Comparison of ENCODE assay signal across 16 cellular contexts in genomic region chr11:104891135-104891534, GRCh38. TPM values are rescaled to one million over a fixed set of nuclear protein-coding genes. Genes with fewer than 3 reads are reported as not detected.
DNase-seq lines count a peak whose midpoint lies in the region; ATAC-seq and TF ChIP-seq lines count a peak whose summit lies in the region.
"Had no signal": no experiment of that assay in that cellular context is flagged by ENCODE, and none has a peak within 500 bp of the region (broad histone marks: within the 10 kb centered on the region; RNA-seq: fewer than 3 reads in every experiment).

No MANE protein-coding gene starts in this region.

- TF ChIP-seq EP300 in stomach (IDR thresholded peaks at IDR 0.05) = no peak

- H3K4me3 ChIP-seq in HFF-Myc (replicated peaks; ENCODE audit: low read depth, low read length) (no peak overlapping the region), brain microvascular endothelial cell (ENCODE audit: low read depth, low read length) (no peak overlapping the region), foreskin fibroblast (ENCODE audit: low read depth in 1 of 2, low read length in 2 of 2) (no peak overlapping the region), stomach (no peak overlapping the region)
- H3K4me3 ChIP-seq in CD8-positive, alpha-beta T cell (ENCODE audit: low read depth, low read length) = no peak overlapping the region
- H3K4me3 ChIP-seq: BLaER1 treated with 17β-estradiol and CSF1 and Interleukin-3, amounts not matched to agents 10 nM and 100 nM; HAP-1 had no signal

- H3K9me3 Mint-ChIP-seq in CD8-positive, alpha-beta T cell = no peaks in the 10 kb centered on the region

- H3K27me3 Mint-ChIP-seq in CD8-positive, alpha-beta T cell (ENCODE audit: low read depth) = no peaks in the 10 kb centered on the region

- no peaks in the 10 kb centered on the region for H3K4me1 Mint-ChIP-seq in CD8-positive, alpha-beta T cell (ENCODE audit: low read depth)

- no peak for ATAC-seq in CD8-positive, alpha-beta T cell
- no peak for ATAC-seq in HG03520 (IDR thresholded peaks at IDR 0.05; ENCODE audit: unreplicated experiment)
- ATAC-seq: HepG2 had no signal

- in situ Hi-C loops in brain microvascular endothelial cell (cut with HindIII; ENCODE audit: low pct_ligation_motif_present, low sequenced_read_pairs) = no loop called here

- no peak for TF ChIP-seq POLR2A in stomach (IDR thresholded peaks at IDR 0.05)

- POLR2A ChIA-PET in CD8-positive, alpha-beta T cell (lab: Charles Lee) = no interaction called here

- CTCF ChIA-PET in CD8-positive, alpha-beta T cell (lab: Charles Lee) = no interaction called here

- 84 to 91% (median 84%) methylated on average over 4 of the region's 4 CpGs for WGBS in stomach, 5 donors

- H3K27ac Mint-ChIP-seq in CD8-positive, alpha-beta T cell = no peak overlapping the region

- H3K27me3 ChIP-seq in brain microvascular endothelial cell (replicated peaks) (no peaks in the 10 kb centered on the region), stomach (no peaks in the 10 kb centered on the region)
- H3K27me3 ChIP-seq in CD8-positive, alpha-beta T cell (ENCODE audit: insufficient read depth, low read length) = no peaks in the 10 kb centered on the region
- H3K27me3 ChIP-seq: BLaER1 treated with 17β-estradiol and CSF1 and Interleukin-3, amounts not matched to agents 10 nM and 100 nM had no signal

- TF ChIP-seq CTCF in HFF-Myc (IDR thresholded peaks at IDR 0.05; ENCODE audit: low read depth, low read length, missing control alignments) = no peak
- TF ChIP-seq CTCF in brain microvascular endothelial cell (IDR thresholded peaks at IDR 0.05; ENCODE audit: low read depth, low read length, missing control alignments) = no peak
- no peak for TF ChIP-seq CTCF in foreskin fibroblast (IDR thresholded peaks at IDR 0.05; ENCODE audit: low read depth, low read length)
- TF ChIP-seq CTCF in CD8-positive, alpha-beta T cell (IDR thresholded peaks at IDR 0.05) = no peak
- no peak for TF ChIP-seq CTCF in stomach (IDR thresholded peaks at IDR 0.05)

- no peak overlapping the region for H3K4me3 Mint-ChIP-seq in CD8-positive, alpha-beta T cell

- intact Hi-C loops in CD8-positive, alpha-beta T cell (cut with DNase I, micrococcal nuclease) = no loop called here
- intact Hi-C loops in stomach (cut with DNase I; ENCODE audit: low total_unique reads) = no loop called here

- peak; percentile 27 for DNase-seq in HFF-Myc (ENCODE audit: extremely low read depth, low read depth)
- peak; percentile 70 for DNase-seq in brain microvascular endothelial cell
- DNase-seq in foreskin fibroblast = peak; percentile 85 to 87
- no peak for DNase-seq in CD8-positive, alpha-beta T cell
- no peak for DNase-seq in stomach
- no peak for DNase-seq in NCI-H526 treated with DMSO at 0.1 percent for 48 hours (lab: John Stamatoyannopoulos, UW)
- DNase-seq: DMS 273 treated with DMSO at 0.1 percent for 48 hours, NCI-H1105 treated with DMSO at 0.1 percent for 48 hours, NCI-H1930, NCI-H2171 treated with DMSO at 0.1 percent for 48 hours, NCI-H510A, SHP77 treated with DMSO at 0.1 percent for 48 hours had no signal

- H3K4me1 ChIP-seq in CD8-positive, alpha-beta T cell (ENCODE audit: insufficient read depth, low read length) = no peaks in the 10 kb centered on the region
- peaks cover 0 to 21% (median 7%) of the 10 kb centered on the region in 4 donors for H3K4me1 ChIP-seq in stomach
- H3K4me1 ChIP-seq: HAP-1 had no signal

- H3K9me3 ChIP-seq in CD8-positive, alpha-beta T cell (ENCODE audit: low read length) = no peaks in the 10 kb centered on the region
- H3K9me3 ChIP-seq in stomach = no peaks in the 10 kb centered on the region
- H3K9me3 ChIP-seq: BLaER1 treated with 17β-estradiol and CSF1 and Interleukin-3, amounts not matched to agents 10 nM and 100 nM; HAP-1 had no signal

- H3K27ac ChIP-seq in brain microvascular endothelial cell (no peak overlapping the region), stomach (no peak overlapping the region)
- no peak overlapping the region for H3K27ac ChIP-seq in CD8-positive, alpha-beta T cell (ENCODE audit: low read depth, low read length)
- H3K27ac ChIP-seq: BLaER1 treated with 17β-estradiol and CSF1 and Interleukin-3, amounts not matched to agents 10 nM and 100 nM had no signal

- no peaks in the 10 kb centered on the region for H3K36me3 ChIP-seq in brain microvascular endothelial cell (replicated peaks)
- H3K36me3 ChIP-seq in CD8-positive, alpha-beta T cell (ENCODE audit: insufficient read depth, low read length) = no peaks in the 10 kb centered on the region
- peaks cover 0 to 10% (median 5%) of the 10 kb centered on the region in 4 donors for H3K36me3 ChIP-seq in stomach
- H3K36me3 ChIP-seq: BLaER1 treated with 17β-estradiol and CSF1 and Interleukin-3, amounts not matched to agents 10 nM and 100 nM; HAP-1 had no signal

- H3K36me3 Mint-ChIP-seq in CD8-positive, alpha-beta T cell = no peaks in the 10 kb centered on the region

RNA-seq across cellular contexts. Expression of gene CASP12, which starts 7.1 kb away (rescaled TPM):
- total RNA-seq in CD8-positive, alpha-beta T cell = not detected
- 1 to 10 TPM in 3 of 5 donors, not detected in 2; 2.2 to 8.5 (median 5.3) TPM for total RNA-seq in stomach
- under 1 TPM in 2 of 3 donors, not detected in 1; 0.23 to 0.50 TPM for polyA plus RNA-seq in stomach
- total RNA-seq: HepG2 had no signal
- polyA plus RNA-seq: HepG2 had no signal

Comparison
In these comparisons a context has a peak if more than half of its experiments do, and no peak if none do; other contexts are left out.
1. DNase-seq: peak in HFF-Myc (single experiment), brain microvascular endothelial cell (single experiment) and foreskin fibroblast (2 of 2); none in CD8-positive, alpha-beta T cell (0 of 7), stomach (single experiment) and NCI-H526 treated with DMSO at 0.1 percent for 48 hours (single experiment).